Comparison of ENCODE assay signal across 25 cellular contexts in genomic region chr9:136189394-136190236, GRCh38. TPM values are rescaled to one million over a fixed set of nuclear protein-coding genes. Genes with fewer than 3 reads are reported as not detected.
DNase-seq lines count a peak whose midpoint lies in the region; ATAC-seq and FAIRE-seq lines count a peak whose summit lies in the region.
"Had no signal": no experiment of that assay in that cellular context is flagged by ENCODE, and none has a peak within 500 bp of the region (broad histone marks: within the 10 kb centered on the region; RNA-seq: fewer than 3 reads in every experiment).

No MANE protein-coding gene starts in this region.

- H3K36me3 Mint-ChIP-seq in natural killer cell treated with Interleukin-12 subunit alpha and Interleukin-12 subunit beta and Interleukin-15 and Interleukin-18, amount 100 ng/mL, for 72 hours: no peaks in the 10 kb centered on the region
- H3K36me3 Mint-ChIP-seq: activated naive CD4-positive, alpha-beta T cell treated with anti-CD3 and anti-CD28 coated beads, Interleukin-2, amount 50 U/mL, for 72 hours; naive thymus-derived CD8-positive, alpha-beta T cell had no signal

- no peaks in the 10 kb centered on the region for H3K9me3 Mint-ChIP-seq in natural killer cell treated with Interleukin-12 subunit alpha and Interleukin-12 subunit beta and Interleukin-15 and Interleukin-18, amount 100 ng/mL, for 72 hours
- H3K9me3 Mint-ChIP-seq: activated naive CD4-positive, alpha-beta T cell treated with anti-CD3 and anti-CD28 coated beads, Interleukin-2, amount 50 U/mL, for 72 hours; activated T-cell treated with anti-CD3 and anti-CD28 coated beads, Interleukin-2, amount 50 U/mL, for 72 hours; naive thymus-derived CD8-positive, alpha-beta T cell had no signal

- H3K9ac ChIP-seq in BLaER1 (no peak overlapping the region), SK-N-MC (ENCODE audit: insufficient read length) (peak overlapping the region; percentile 46)
- H3K9ac ChIP-seq: parathyroid adenoma had no signal

- no peak for ATAC-seq in natural killer cell treated with Interleukin-12 subunit alpha and Interleukin-12 subunit beta and Interleukin-15 and Interleukin-18, amount 100 ng/mL, for 72 hours
- ATAC-seq: activated naive CD4-positive, alpha-beta T cell treated with anti-CD3 and anti-CD28 coated beads, Interleukin-2, amount 50 U/mL, for 72 hours; activated T-cell treated with anti-CD3 and anti-CD28 coated beads, Interleukin-2, amount 50 U/mL, for 72 hours; gastroesophageal sphincter; naive thymus-derived CD8-positive, alpha-beta T cell had no signal

- H3K4me1 Mint-ChIP-seq in natural killer cell treated with Interleukin-12 subunit alpha and Interleukin-12 subunit beta and Interleukin-15 and Interleukin-18, amount 100 ng/mL, for 72 hours (ENCODE audit: low read depth in 2 of 2): no peaks in the 10 kb centered on the region
- H3K4me1 Mint-ChIP-seq: naive thymus-derived CD8-positive, alpha-beta T cell had no signal

- H3K27me3 ChIP-seq in BLaER1 (peaks cover 74% of the 10 kb centered on the region), H7 (ENCODE audit: control insufficient read depth, insufficient read depth, low read length) (peaks cover 41% of the 10 kb centered on the region)

- H3K27ac ChIP-seq in BLaER1 (0 out of 2 replicates have a peak overlapping the region, but pooled peaks have one; percentile 12), SK-N-MC (peak overlapping the region; percentile 87)
- H3K27ac ChIP-seq: ascending aorta, gastroesophageal sphincter, parathyroid adenoma, Peyer's patch, tibial artery had no signal

- H3K4me2 ChIP-seq in BLaER1: peak overlapping the region; percentile 88

- H3K9me3 ChIP-seq in BLaER1 (peaks cover 7% of the 10 kb centered on the region; the same call in 1 of the 2 replicates), SK-N-MC (ENCODE audit: low read depth, low read length) (no peaks in the 10 kb centered on the region)
- H3K9me3 ChIP-seq: ascending aorta, gastroesophageal sphincter, HAP-1, Peyer's patch, tibial artery had no signal

- peaks cover 8 to 14% of the 10 kb centered on the region in 2 donors for H3K27me3 Mint-ChIP-seq in natural killer cell treated with Interleukin-12 subunit alpha and Interleukin-12 subunit beta and Interleukin-15 and Interleukin-18, amount 100 ng/mL, for 72 hours

- H4K20me1 ChIP-seq in BLaER1: peaks cover 38% of the 10 kb centered on the region

- no peak overlapping the region for H3K4me3 Mint-ChIP-seq in natural killer cell treated with Interleukin-12 subunit alpha and Interleukin-12 subunit beta and Interleukin-15 and Interleukin-18, amount 100 ng/mL, for 72 hours
- H3K4me3 Mint-ChIP-seq: activated T-cell treated with anti-CD3 and anti-CD28 coated beads, Interleukin-2, amount 50 U/mL, for 72 hours; naive thymus-derived CD8-positive, alpha-beta T cell had no signal

- no peak for FAIRE-seq in HTR-8/SVneo (lab: Jason Lieb, UNC)

- H3K4me3 ChIP-seq in BLaER1 (peak overlapping the region; percentile 40), H7 (ENCODE audit: insufficient read depth, low read depth, low read length) (no peak overlapping the region), SK-N-MC (0 out of 2 replicates have a peak overlapping the region, but pooled peaks have one; percentile 22)
- H3K4me3 ChIP-seq: ascending aorta, gastroesophageal sphincter, HAP-1, Peyer's patch, tibial artery had no signal

- no peak overlapping the region for H3K27ac Mint-ChIP-seq in natural killer cell treated with Interleukin-12 subunit alpha and Interleukin-12 subunit beta and Interleukin-15 and Interleukin-18, amount 100 ng/mL, for 72 hours
- H3K27ac Mint-ChIP-seq: activated naive CD4-positive, alpha-beta T cell treated with anti-CD3 and anti-CD28 coated beads, Interleukin-2, amount 50 U/mL, for 72 hours; activated T-cell treated with anti-CD3 and anti-CD28 coated beads, Interleukin-2, amount 50 U/mL, for 72 hours; naive thymus-derived CD8-positive, alpha-beta T cell had no signal

- DNase-seq in H7: peak; percentile 82
- no peak for DNase-seq in SK-N-MC (ENCODE audit: low read depth, low spot score)
- peak; percentile 42 for DNase-seq in left kidney (ENCODE audit: low read depth, low spot score)
- no peak for DNase-seq in HTR-8/SVneo (ENCODE audit: insufficient read length, low spot score)
- DNase-seq in NCI-H1436 treated with DMSO at 0.1 percent for 48 hours (lab: John Stamatoyannopoulos, UW): no peak
- DNase-seq in natural killer cell treated with Interleukin-12 subunit alpha and Interleukin-12 subunit beta and Interleukin-15 and Interleukin-18, amount 100 ng/mL, for 72 hours (ENCODE audit: low spot score): no peak
- DNase-seq: activated CD4-positive, alpha-beta T cell treated with anti-CD3 and anti-CD28 coated beads for 4 hours; activated T-cell treated with anti-CD3 and anti-CD28 coated beads, Interleukin-2, amount 50 U/mL, for 72 hours; central memory CD4-positive, alpha-beta T cell; mesenchymal stem cell; naive thymus-derived CD8-positive, alpha-beta T cell; NCI-H1105 treated with DMSO at 0.1 percent for 48 hours; NCI-H748 treated with DMSO at 0.1 percent for 48 hours; Peyer's patch; stimulated activated naive CD4-positive, alpha-beta T cell treated with Interleukin-2 at 50 U/mL for 16 hours; tibial artery had no signal

- H3K36me3 ChIP-seq in BLaER1: no peaks in the 10 kb centered on the region
- no peaks in the 10 kb centered on the region for H3K36me3 ChIP-seq in H7 (replicated peaks; ENCODE audit: control insufficient read depth, insufficient read depth, low read length)
- no peaks in the 10 kb centered on the region for H3K36me3 ChIP-seq in SK-N-MC (ENCODE audit: insufficient read depth, low read length)
- H3K36me3 ChIP-seq: ascending aorta, gastroesophageal sphincter, HAP-1, Peyer's patch, tibial artery had no signal

- H3K4me1 ChIP-seq in BLaER1: peaks cover 73% of the 10 kb centered on the region
- H3K4me1 ChIP-seq: ascending aorta, parathyroid adenoma, Peyer's patch had no signal

RNA-seq across cellular contexts. Expression of gene LHX3, which starts 15.3 kb away (rescaled TPM):
- 0.07 TPM in 1 of 2 replicates, not detected in the other for total RNA-seq in H7 (2014; rRNA removed; shearing (Covaris generic))
- under 1 TPM in 1 of 2 donors, not detected in 1; 0.12 TPM for total RNA-seq in natural killer cell treated with Interleukin-12 subunit alpha and Interleukin-12 subunit beta and Interleukin-15 and Interleukin-18, amount 100 ng/mL, for 72 hours
- total RNA-seq: ascending aorta; gastroesophageal sphincter; kidney epithelial cell; LHCN-M2; naive thymus-derived CD8-positive, alpha-beta T cell; Peyer's patch; skeletal muscle tissue had no signal

RNA-seq across cellular contexts. Expression of gene QSOX2, which starts 56.0 kb away (rescaled TPM):
- 22.6 and 24.6 TPM in 2 replicates for total RNA-seq in H7 (2014; rRNA removed; shearing (Covaris generic))
- 10 to 100 TPM; 16.4 to 27.3 TPM for total RNA-seq in natural killer cell treated with Interleukin-12 subunit alpha and Interleukin-12 subunit beta and Interleukin-15 and Interleukin-18, amount 100 ng/mL, for 72 hours

Comparison
In these comparisons a context has a peak if more than half of its experiments do, and no peak if none do; other contexts are left out.
1. DNase-seq: peak in H7 (single experiment) and left kidney (single experiment); none in SK-N-MC (single experiment), HTR-8/SVneo (single experiment), NCI-H1436 treated with DMSO at 0.1 percent for 48 hours (single experiment) and natural killer cell treated with Interleukin-12 subunit alpha and Interleukin-12 subunit beta and Interleukin-15 and Interleukin-18, amount 100 ng/mL, for 72 hours (single experiment).